In genomic region chr14:64958743-64959142, GRCh38 we compare ENCODE assay signal across 28 cellular contexts. TPM values are rescaled to one million over a fixed set of nuclear protein-coding genes. Genes with fewer than 3 reads are reported as not detected.
DNase-seq lines count a peak whose midpoint lies in the region; ATAC-seq and TF ChIP-seq lines count a peak whose summit lies in the region.
"Had no signal": no experiment of that assay in that cellular context is flagged by ENCODE, and none has a peak within 500 bp of the region (broad histone marks: within the 10 kb centered on the region; RNA-seq: fewer than 3 reads in every experiment).

No MANE protein-coding gene starts in this region.

- intact Hi-C loops in breast epithelium (cut with DNase I; ENCODE audit: low total_unique reads), result no loop called here

- TF ChIP-seq POLR2A in breast epithelium (IDR thresholded peaks at IDR 0.05), result no peak

- no peaks in the 10 kb centered on the region for H3K9me3 ChIP-seq in breast epithelium
- H3K9me3 ChIP-seq: Caco-2 had no signal

- no peak overlapping the region for H3K4me3 ChIP-seq in breast epithelium
- H3K4me3 ChIP-seq: GM12878 had no signal

- peaks cover 0 to 11% of the 10 kb centered on the region in 2 donors for H3K4me1 ChIP-seq in breast epithelium
- H3K4me1 ChIP-seq: Caco-2 had no signal

- peak overlapping the region in 1 of 2 donors; percentile 12 for H3K27ac ChIP-seq in breast epithelium
- H3K27ac ChIP-seq: 22Rv1, C4-2B had no signal

- H3K36me3 ChIP-seq in breast epithelium, result no peaks in the 10 kb centered on the region

- DNase-seq in NCI-H2171 treated with DMSO at 0.1 percent for 48 hours (lab: John Stamatoyannopoulos, UW), result peak; percentile 70
- DNase-seq in NCI-H2171 (lab: John Stamatoyannopoulos, UW), result no peak
- peak; percentile 39 for DNase-seq in renal cortical epithelial cell (ENCODE audit: low read depth)
- no peak for DNase-seq in breast epithelium (ENCODE audit: low spot score in 2 of 2)
- no peak for DNase-seq in glomerular visceral epithelial cell (ENCODE audit: extremely low spot score)
- DNase-seq: Caco-2; CD8-positive, alpha-beta T cell; EL; GDM1; KBM-7; MV-4-11; NCI-H1105; NCI-H1436 treated with DMSO at 0.1 percent for 48 hours; NCI-H187 treated with DMSO at 0.1 percent for 48 hours; NCI-H446 treated with DMSO at 0.1 percent for 48 hours; NCI-H526; SHP77 treated with DMSO at 0.1 percent for 48 hours had no signal

- no peak for TF ChIP-seq CTCF in breast epithelium (IDR thresholded peaks at IDR 0.05)

- ATAC-seq in esophagus mucosa (peak; percentile 63), GM21528 (IDR thresholded peaks at IDR 0.05; ENCODE audit: low FRiP score, unreplicated experiment) (no peak), HG03135 (IDR thresholded peaks at IDR 0.05; ENCODE audit: unreplicated experiment) (no peak)
- ATAC-seq: CD8-positive, alpha-beta T cell; GM12878; Panc1 had no signal

- no peaks in the 10 kb centered on the region for H3K27me3 ChIP-seq in breast epithelium

RNA-seq across cellular contexts. Expression of gene RAB15, which starts 13.4 kb away (rescaled TPM):
- total RNA-seq in esophagus mucosa (1.8 TPM), renal cortical epithelial cell (7.4 and 13.5 TPM in 2 replicates), breast epithelium (10 to 100 TPM in 2 of 3 donors, 1 to 10 TPM in 1; 1.3 to 24.0 (median 17.7) TPM)

RNA-seq across cellular contexts. Expression of gene GPX2, which starts 16.2 kb away (rescaled TPM):
- total RNA-seq in esophagus mucosa, result 68.1 TPM
- total RNA-seq in renal cortical epithelial cell, result not detected in 2 replicates
- total RNA-seq in breast epithelium, result 1 to 10 TPM in 2 of 3 donors, not detected in 1; 4.4 to 7.5 TPM
- total RNA-seq: B cell; CD8-positive, alpha-beta T cell; GM12878; H4; LHCN-M2; MCF 10A had no signal

RNA-seq across cellular contexts. Expression of gene FNTB, which starts 28.0 kb away (rescaled TPM):
- total RNA-seq in esophagus mucosa (22.6 TPM), renal cortical epithelial cell (6.6 and 14.0 TPM in 2 replicates), breast epithelium (10 to 100 TPM; 15.7 to 22.9 (median 18.9) TPM)

RNA-seq across cellular contexts. Expression of gene CHURC1, which starts 44.5 kb away (rescaled TPM):
- total RNA-seq in esophagus mucosa (38.6 TPM), renal cortical epithelial cell (61.6 and 72.8 TPM in 2 replicates), breast epithelium (100 to 1,000 TPM in 2 of 3 donors, 10 to 100 TPM in 1; 85.6 to 122 (median 102) TPM)

Comparison
In these comparisons a context has a peak if more than half of its experiments do, and no peak if none do; other contexts are left out.
1. DNase-seq: peak in NCI-H2171 treated with DMSO at 0.1 percent for 48 hours (single experiment) and renal cortical epithelial cell (single experiment); none in NCI-H2171 (single experiment), breast epithelium (0 of 2) and glomerular visceral epithelial cell (single experiment).